32 cellular contexts compared by ENCODE assay signal in genomic region chr17:56178203-56178602, GRCh38. TPM values are rescaled to one million over a fixed set of nuclear protein-coding genes. Genes with fewer than 3 reads are reported as not detected.
"Had no signal": no experiment of that assay in that cellular context is flagged by ENCODE, and none has a peak within 500 bp of the region (broad histone marks: within the 10 kb centered on the region; RNA-seq: fewer than 3 reads in every experiment).

No MANE protein-coding gene starts in this region.

- DNase-seq: colonic mucosa; cortex of kidney; dermis blood vessel endothelial cell; dorsolateral prefrontal cortex; effector CD4-positive, alpha-beta T cell; effector CD8-positive, alpha-beta T cell; effector memory CD4-positive, alpha-beta T cell; effector memory CD8-positive, alpha-beta T cell; endodermal cell; erythroblast; esophagus squamous epithelium; foreskin fibroblast; foreskin keratinocyte; foreskin melanocyte; gastrocnemius medialis; glutamatergic neuron; head of caudate nucleus; heart left ventricle; heart right ventricle had no signal

- ATAC-seq: effector memory CD8-positive, alpha-beta T cell; esophagus mucosa; foreskin keratinocyte; gastrocnemius medialis; gastroesophageal sphincter; heart left ventricle; heart right ventricle had no signal

- H3K9me3 ChIP-seq: colonic mucosa, esophagus muscularis mucosa, esophagus squamous epithelium, gastrocnemius medialis, gastroesophageal sphincter, heart left ventricle, heart right ventricle had no signal

- H3K36me3 ChIP-seq: colonic mucosa, esophagus muscularis mucosa, esophagus squamous epithelium, gastrocnemius medialis, gastroesophageal sphincter, heart left ventricle, heart right ventricle had no signal

- H3K79me2 ChIP-seq: hepatocyte had no signal

- H3K4me2 ChIP-seq: hepatocyte had no signal

- H3K4me1 ChIP-seq: colonic mucosa, foreskin keratinocyte had no signal

- H3K27ac ChIP-seq: colonic mucosa, coronary artery, dorsolateral prefrontal cortex, epithelial cell of prostate, esophagus muscularis mucosa, esophagus squamous epithelium, foreskin keratinocyte, gastrocnemius medialis, gastroesophageal sphincter, heart left ventricle, heart right ventricle, hepatocyte had no signal

- FAIRE-seq: endometrium, endothelial cell of umbilical vein, frontal cortex had no signal

- H3K4me3 ChIP-seq: colonic mucosa, coronary artery, dorsolateral prefrontal cortex, esophagus muscularis mucosa, esophagus squamous epithelium, gastrocnemius medialis, gastroesophageal sphincter, heart left ventricle, heart right ventricle, hepatocyte had no signal

- H3K27me3 ChIP-seq: colonic mucosa, esophagus muscularis mucosa, esophagus squamous epithelium, foreskin keratinocyte, gastrocnemius medialis, gastroesophageal sphincter, hepatocyte had no signal

- H2AFZ ChIP-seq: hepatocyte had no signal

RNA-seq across cellular contexts. Expression of gene ANKFN1, which starts 24.9 kb away (rescaled TPM):
- total RNA-seq: dermis blood vessel endothelial cell, dermis microvascular lymphatic vessel endothelial cell, endodermal cell, endothelial cell of umbilical vein, epithelial cell of proximal tubule, esophagus mucosa, fibroblast of lung, foreskin keratinocyte, glomerular endothelial cell, heart left ventricle had no signal
- polyA plus RNA-seq: foreskin keratinocyte, heart left ventricle had no signal
